In genomic region chr14:105053996-105054395, GRCh38 we compare ENCODE assay signal across 22 cellular contexts. TPM values are rescaled to one million over a fixed set of nuclear protein-coding genes. Genes with fewer than 3 reads are reported as not detected.
DNase-seq lines count a peak whose midpoint lies in the region; ATAC-seq and TF ChIP-seq lines count a peak whose summit lies in the region.
"Had no signal": no experiment of that assay in that cellular context is flagged by ENCODE, and none has a peak within 500 bp of the region (broad histone marks: within the 10 kb centered on the region; RNA-seq: fewer than 3 reads in every experiment).

No MANE protein-coding gene starts in this region.

- no peak overlapping the region for H3K9ac ChIP-seq in SK-N-SH

- peaks cover 25% of the 10 kb centered on the region for H3K36me3 Mint-ChIP-seq in Calu3 (ENCODE audit: insufficient read depth, unreplicated experiment)

- intact Hi-C loops in left ventricle myocardium superior (cut with micrococcal nuclease) (no loop called here), left ventricle myocardium inferior (cut with micrococcal nuclease) (no loop called here), Calu3 (cut with micrococcal nuclease; ENCODE audit: unreplicated experiment) (no loop called here)

- no peaks in the 10 kb centered on the region for H3K79me2 ChIP-seq in SK-N-SH (ENCODE audit: insufficient read depth)

- H3K4me3 ChIP-seq in SK-N-SH (ENCODE audit: low read depth in 2 of 2, low read length in 1 of 2) (no peak overlapping the region), left ventricle myocardium inferior (no peak overlapping the region)
- H3K4me3 ChIP-seq: SJSA1 had no signal

- peaks cover 16% of the 10 kb centered on the region for H3K4me1 Mint-ChIP-seq in Calu3 (ENCODE audit: low read depth, unreplicated experiment)

- TF ChIP-seq RAD21 in SK-N-SH (IDR thresholded peaks at IDR 0.05; ENCODE audit: low read length): no peak

- DNase-seq in SK-N-SH: peak; percentile 14
- DNase-seq in left ventricle myocardium superior: peak; percentile 5
- no peak for DNase-seq in left ventricle myocardium inferior
- DNase-seq in islet precursor cell: peak; percentile 44
- DNase-seq in KBM-7: no peak
- no peak for DNase-seq in NCI-H1092 (lab: John Stamatoyannopoulos, UW)
- DNase-seq in Calu3: no peak
- DNase-seq: CD4-positive, alpha-beta memory T cell; DMS79 treated with DMSO at 0.1 percent for 48 hours; GOT3; NCI-H1048; NCI-H146; NCI-H2081; NCI-H510A; NCI-H774; PC-3 had no signal

- TF ChIP-seq EP300 in SK-N-SH (IDR thresholded peaks at IDR 0.05; ENCODE audit: borderline replicate concordance in 1 of 2, low read depth in 1 of 2, low read length in 1 of 2): no peak

- no peak for ATAC-seq in SK-N-SH treated with all-trans-retinoic acid at 6 μM for 48 hours
- ATAC-seq in left ventricle myocardium superior: no peak
- ATAC-seq: PC-3 had no signal

- H4K20me1 ChIP-seq in SK-N-SH (ENCODE audit: insufficient read depth): no peaks in the 10 kb centered on the region

- no peaks in the 10 kb centered on the region for H3K27me3 Mint-ChIP-seq in Calu3 (ENCODE audit: unreplicated experiment)
- H3K27me3 Mint-ChIP-seq: B cell; CD4-positive, alpha-beta memory T cell had no signal

- H3K27ac Mint-ChIP-seq in Calu3 (ENCODE audit: unreplicated experiment): no peak overlapping the region
- H3K27ac Mint-ChIP-seq: B cell had no signal

- no peak overlapping the region for H2AFZ ChIP-seq in SK-N-SH (ENCODE audit: low read depth)

- POLR2A ChIA-PET in SK-N-SH (lab: Yijun Ruan, JAX): no interaction called here

- H3K9me2 ChIP-seq in SK-N-SH: no peaks in the 10 kb centered on the region

- BruUV-seq in Calu3 (replicated peaks; lab: Mats Ljungman, UMichigan): no TSS peak

- H3K27me3 ChIP-seq in SK-N-SH (ENCODE audit: insufficient read depth) (no peaks in the 10 kb centered on the region), left ventricle myocardium inferior (ENCODE audit: low read depth) (peaks cover 46% of the 10 kb centered on the region)
- H3K27me3 ChIP-seq: SJSA1 had no signal

- H3K9me3 Mint-ChIP-seq in Calu3 (ENCODE audit: low read depth, unreplicated experiment): no peaks in the 10 kb centered on the region
- H3K9me3 Mint-ChIP-seq: CD4-positive, alpha-beta memory T cell had no signal

- TF ChIP-seq CTCF in SK-N-SH (IDR thresholded peaks at IDR 0.05) (no peak), left ventricle myocardium inferior (IDR thresholded peaks at IDR 0.05; ENCODE audit: borderline replicate concordance) (no peak), Calu3 (IDR thresholded peaks at IDR 0.05; ENCODE audit: unreplicated experiment) (no peak)

- CTCF ChIA-PET in SK-N-SH (lab: Yijun Ruan, JAX): interaction anchor here (0.6 to 9.5 kb wide), 4 partner anchors 8 to 78 kb away, joined by 3 to 81 read pairs (median 10); no protein-coding TSS in a partner anchor
- CTCF ChIA-PET in Calu3 (lab: Charles Lee): no interaction called here

- no peak overlapping the region for H3K4me3 Mint-ChIP-seq in Calu3 (ENCODE audit: low read depth, unreplicated experiment)
- H3K4me3 Mint-ChIP-seq: B cell; CD4-positive, alpha-beta memory T cell had no signal

- H3K4me2 ChIP-seq in SK-N-SH: no peak overlapping the region

- 90% methylated on average over 9 of the region's 15 CpGs for WGBS in SK-N-SH (ENCODE audit: low lambda C conversion rate)

- H3K4me1 ChIP-seq in SK-N-SH (ENCODE audit: control insufficient read depth in 1 of 2, insufficient read depth in 2 of 2, low read depth in 1 of 2, low read length in 1 of 2) (peaks cover 0 to 2% of the 10 kb centered on the region in 2 experiments; a peak in 1 of 4 replicates), left ventricle myocardium inferior (peaks cover 10% of the 10 kb centered on the region)
- H3K4me1 ChIP-seq: SJSA1 had no signal

- H3K9me3 ChIP-seq in SK-N-SH: no peaks in the 10 kb centered on the region
- no peaks in the 10 kb centered on the region for H3K9me3 ChIP-seq in left ventricle myocardium inferior (replicated peaks)
- H3K9me3 ChIP-seq: SJSA1 had no signal

- H3F3A ChIP-seq in SK-N-SH (replicated peaks; ENCODE audit: insufficient read depth): no peaks in the 10 kb centered on the region

- H3K36me3 ChIP-seq in SK-N-SH (replicated peaks in 1 of 2; ENCODE audit: control insufficient read depth in 1 of 2, insufficient read depth in 2 of 2, low read length in 1 of 2) (no peaks in the 10 kb centered on the region), left ventricle myocardium inferior (no peaks in the 10 kb centered on the region)
- H3K36me3 ChIP-seq: SJSA1 had no signal

- H3K27ac ChIP-seq in SK-N-SH (ENCODE audit: low read depth in 2 of 2, low read length in 1 of 2) (no peak overlapping the region), left ventricle myocardium inferior (replicated peaks) (no peak overlapping the region)
- H3K27ac ChIP-seq: 22Rv1, RWPE1, SJSA1 had no signal

- in situ Hi-C loops in KBM-7 (cut with MboI; ENCODE audit: low pct_unique_long_range_greater_than_20kb, low sequenced_read_pairs): no loop called here

TF ChIP-seq in SK-N-SH, 30 proteins besides CTCF, POLR2A, EP300 and RAD21 (continues in another document):
- TF ChIP-seq GABPA (IDR thresholded peaks at IDR 0.05; ENCODE audit: low read depth) (no peak), EZH2phosphoT487 (IDR thresholded peaks at IDR 0.05; ENCODE audit: borderline replicate concordance, low read depth) (no peak), USF2 (IDR thresholded peaks at IDR 0.05; ENCODE audit: borderline replicate concordance, low read depth, low read length) (no peak), RFX5 (IDR thresholded peaks at IDR 0.05; ENCODE audit: low read length) (no peak), MAX (IDR thresholded peaks at IDR 0.05; ENCODE audit: low read depth) (no peak), POLR2AphosphoS5 (IDR thresholded peaks at IDR 0.05; ENCODE audit: low read depth, low read length) (no peak)

TF ChIP-seq in SK-N-SH treated with all-trans-retinoic acid at 6 μM for 48 hours, 23 proteins besides CTCF, POLR2A, EP300 and RAD21:
- TF ChIP-seq GLIS3 (CRISPR knock-in tag; IDR thresholded peaks at IDR 0.05): no peak
- no peak for TF ChIP-seq POU6F1 (CRISPR knock-in tag; IDR thresholded peaks at IDR 0.05; ENCODE audit: borderline replicate concordance, low read depth)
- no peak for TF ChIP-seq SNAI2 (CRISPR knock-in tag; IDR thresholded peaks at IDR 0.05)
- no peak for TF ChIP-seq PATZ1 (CRISPR knock-in tag; IDR thresholded peaks at IDR 0.05; ENCODE audit: borderline replicate concordance)
- TF ChIP-seq OSR1 (CRISPR knock-in tag; IDR thresholded peaks at IDR 0.05): no peak
- TF ChIP-seq ZNF565 (CRISPR knock-in tag; conservative IDR thresholded peaks at IDR 0.05; ENCODE audit: low read depth): no peak
- TF ChIP-seq TOX (CRISPR knock-in tag; IDR thresholded peaks at IDR 0.05; ENCODE audit: borderline replicate concordance): no peak
- TF ChIP-seq RARB (CRISPR knock-in tag; IDR thresholded peaks at IDR 0.05): no peak
- TF ChIP-seq ZFP30 (CRISPR knock-in tag; IDR thresholded peaks at IDR 0.05): no peak

RNA-seq across cellular contexts. Expression of gene GPR132, which starts 11.2 kb away (rescaled TPM):
- polyA plus RNA-seq in SK-N-SH (2012; rRNA removed): 0.03 TPM in 1 of 2 replicates, not detected in the other
- 0.03 TPM in 1 of 2 replicates, not detected in the other for polyA plus RNA-seq in SK-N-SH (2012; cell fraction: cytosol; rRNA removed)
- 0.28 and 0.37 TPM in 2 replicates for polyA plus RNA-seq in SK-N-SH (2012; cell fraction: nucleus; rRNA removed)
- 1.3 TPM for total RNA-seq in left ventricle myocardium superior
- total RNA-seq in left ventricle myocardium inferior: 1.0 TPM
- 1.4 TPM in 2 replicates for total RNA-seq in Calu3 (2022)
- total RNA-seq: G401, SJSA1 had no signal

RNA-seq across cellular contexts. Expression of gene CDCA4, which starts 33.1 kb away (rescaled TPM):
- 23.7 and 26.8 TPM in 2 replicates for polyA plus RNA-seq in SK-N-SH (2012; rRNA removed)
- 15.1 and 21.2 TPM in 2 replicates for polyA plus RNA-seq in SK-N-SH (2012; cell fraction: cytosol; rRNA removed)
- polyA plus RNA-seq in SK-N-SH (2012; cell fraction: nucleus; rRNA removed): 15.7 and 19.5 TPM in 2 replicates
- total RNA-seq in left ventricle myocardium superior (1.9 TPM), left ventricle myocardium inferior (2.0 TPM), Calu3 (2022) (28.9 and 32.4 TPM in 2 replicates)

Comparison
In these comparisons a context has a peak if more than half of its experiments do, and no peak if none do; other contexts are left out.
1. DNase-seq: peak in SK-N-SH (single experiment), left ventricle myocardium superior (single experiment) and islet precursor cell (single experiment); none in left ventricle myocardium inferior (single experiment), KBM-7 (single experiment), NCI-H1092 (single experiment) and Calu3 (single experiment).